In genomic region chr10:133400624-133401424, GRCh38 we compare ENCODE assay signal across 10 cellular contexts. TPM values are rescaled to one million over a fixed set of nuclear protein-coding genes. Genes with fewer than 3 reads are reported as not detected.
DNase-seq lines count a peak whose midpoint lies in the region; ATAC-seq and TF ChIP-seq lines count a peak whose summit lies in the region.
"Had no signal": no experiment of that assay in that cellular context is flagged by ENCODE, and none has a peak within 500 bp of the region (broad histone marks: within the 10 kb centered on the region; RNA-seq: fewer than 3 reads in every experiment).

No MANE protein-coding gene starts in this region.

- no peaks in the 10 kb centered on the region for H3K79me1 ChIP-seq in H9 (ENCODE audit: insufficient read depth, low read depth, low read length, poor library complexity, severe bottlenecking)

- no peaks in the 10 kb centered on the region for H3K27me3 Mint-ChIP-seq in HFFc6 (ENCODE audit: insufficient read depth)
- H3K27me3 Mint-ChIP-seq in natural killer cell treated with Interleukin-12 subunit alpha and Interleukin-12 subunit beta and Interleukin-15 and Interleukin-18, amount 100 ng/mL, for 72 hours: no peaks in the 10 kb centered on the region
- no peaks in the 10 kb centered on the region for H3K27me3 Mint-ChIP-seq in H9 (ENCODE audit: low read depth)

- H3K36me3 Mint-ChIP-seq in HFFc6 (ENCODE audit: low read depth) (peaks cover 39% of the 10 kb centered on the region), H9 (ENCODE audit: insufficient read depth in 1 of 3, low read depth in 3 of 3) (peaks cover 64 to 89% (median 87%) of the 10 kb centered on the region in 3 experiments; a peak in 6 of 7 replicates)
- peaks cover 11% of the 10 kb centered on the region for H3K36me3 Mint-ChIP-seq in natural killer cell treated with Interleukin-12 subunit alpha and Interleukin-12 subunit beta and Interleukin-15 and Interleukin-18, amount 100 ng/mL, for 72 hours

- H2AK5ac ChIP-seq in H9 (ENCODE audit: insufficient read length, low read length): no peak overlapping the region

- H3K27ac ChIP-seq in Panc1 (ENCODE audit: low read length) (no peak overlapping the region), H9 (ENCODE audit: insufficient read length, low read depth, low read length) (no peak overlapping the region)

- CTCF ChIA-PET in Panc1 (lab: Charles Lee): no interaction called here

- no peak overlapping the region for H2BK12ac ChIP-seq in H9 (ENCODE audit: insufficient read length, low read depth, low read length)

- TSS peak; percentile 27 for BruUV-seq in Panc1 (replicated peaks; lab: Mats Ljungman, UMichigan)

- no peak overlapping the region for H3K56ac ChIP-seq in H9 (ENCODE audit: insufficient read length, low read depth, low read length)

- H3K18ac ChIP-seq in H9 (ENCODE audit: insufficient read length, low read depth, low read length): no peak overlapping the region

- peak; percentile 75 for ATAC-seq in GM18870 (IDR thresholded peaks at IDR 0.05; ENCODE audit: unreplicated experiment)
- ATAC-seq in Panc1: no peak; the same call in 1 of the 2 replicates
- peak; percentile 87 to 90 for ATAC-seq in natural killer cell treated with Interleukin-12 subunit alpha and Interleukin-12 subunit beta and Interleukin-15 and Interleukin-18, amount 100 ng/mL, for 72 hours

- H3K4me1 ChIP-seq in Panc1 (ENCODE audit: control insufficient read depth, insufficient read depth, low read length) (no peaks in the 10 kb centered on the region; the same call in 1 of the 2 replicates), H9 (ENCODE audit: insufficient read depth, low read length) (no peaks in the 10 kb centered on the region)

- H2BK15ac ChIP-seq in H9 (ENCODE audit: low read depth, low read length): no peak overlapping the region

- H4K20me1 ChIP-seq in H9 (ENCODE audit: control insufficient read depth, insufficient read depth, insufficient read length): no peaks in the 10 kb centered on the region

- no peak overlapping the region for H2BK20ac ChIP-seq in H9 (ENCODE audit: low read depth, low read length, poor library complexity, severe bottlenecking)

- H4K5ac ChIP-seq in H9 (ENCODE audit: insufficient read length, low read depth, low read length): no peak overlapping the region

- H3K23ac ChIP-seq in H9 (ENCODE audit: insufficient read length, low read depth, low read length): no peak overlapping the region

- DNase-seq in HFFc6 (no peak), Panc1 (ENCODE audit: low read depth, low spot score) (no peak), NCI-H1092 treated with DMSO at 0.1 percent for 48 hours (lab: John Stamatoyannopoulos, UW) (no peak), H9 (no peak), dermis blood vessel endothelial cell (no peak), MV-4-11 (lab: John Stamatoyannopoulos, UW) (no peak)
- no peak for DNase-seq in natural killer cell treated with Interleukin-12 subunit alpha and Interleukin-12 subunit beta and Interleukin-15 and Interleukin-18, amount 100 ng/mL, for 72 hours (ENCODE audit: low spot score)
- DNase-seq: activated naive CD4-positive, alpha-beta T cell treated with Interleukin-2 at 50 U/mL for 16 hours had no signal

- POLR2A ChIA-PET in Panc1 (lab: Charles Lee): no interaction called here

- H3K4me2 ChIP-seq in H9 (ENCODE audit: insufficient read depth, insufficient read length, low read length): no peak overlapping the region

- H3K9me3 ChIP-seq in Panc1 (ENCODE audit: control insufficient read depth, insufficient read depth, low read depth, low read length) (no peaks in the 10 kb centered on the region), H9 (ENCODE audit: control insufficient read depth, low read depth, low read length) (no peaks in the 10 kb centered on the region)

- no peak overlapping the region for H3T11ph ChIP-seq in H9 (ENCODE audit: low read length)

- H3K27ac Mint-ChIP-seq in HFFc6: peak overlapping the region; percentile 38; the same call in 1 of the 2 replicates
- peak overlapping the region; percentile 79 to 94 for H3K27ac Mint-ChIP-seq in natural killer cell treated with Interleukin-12 subunit alpha and Interleukin-12 subunit beta and Interleukin-15 and Interleukin-18, amount 100 ng/mL, for 72 hours
- 0 out of 7 replicates have a peak overlapping the region, but pooled peaks of 1 of the 3 experiments have one; percentile 46 for H3K27ac Mint-ChIP-seq in H9

- TF ChIP-seq CTCF in HFFc6 (IDR thresholded peaks at IDR 0.05) (no peak), Panc1 (IDR thresholded peaks at IDR 0.05) (no peak), H9 (conservative IDR thresholded peaks at IDR 0.05) (no peak)

- no peak overlapping the region for H3K4ac ChIP-seq in H9 (ENCODE audit: low read depth, low read length)

- no peaks in the 10 kb centered on the region for H3K23me2 ChIP-seq in H9 (ENCODE audit: insufficient read length, low read depth, low read length, poor library complexity, severe bottlenecking)

- H3K27me3 ChIP-seq in Panc1 (ENCODE audit: control insufficient read depth, insufficient read depth, low read length) (no peaks in the 10 kb centered on the region), H9 (ENCODE audit: insufficient read depth, low read length) (no peaks in the 10 kb centered on the region)

- no peak overlapping the region for H2BK5ac ChIP-seq in H9 (ENCODE audit: insufficient read length, low read length)

- no peak overlapping the region for H3K9ac ChIP-seq in H9 (ENCODE audit: extremely low read depth, insufficient read length, low read length)

- peaks cover 7% of the 10 kb centered on the region; the same call in 1 of the 2 replicates for H3K36me3 ChIP-seq in Panc1 (ENCODE audit: control insufficient read depth, insufficient read depth, low read length)

- H3K79me2 ChIP-seq in H9 (ENCODE audit: insufficient read depth, low read length): peaks cover 1% of the 10 kb centered on the region; the same call in 1 of the 2 replicates

- no peak overlapping the region for H4K91ac ChIP-seq in H9 (ENCODE audit: insufficient read length, low read depth, low read length)

- no CpG with 5 or more reads among the region's 10 CpGs for WGBS in H9 (ENCODE audit: extremely low coverage, insufficient read length, low lambda C conversion rate)

- H3K4me3 Mint-ChIP-seq in HFFc6: no peak overlapping the region
- peak overlapping the region; percentile 74 for H3K4me3 Mint-ChIP-seq in natural killer cell treated with Interleukin-12 subunit alpha and Interleukin-12 subunit beta and Interleukin-15 and Interleukin-18, amount 100 ng/mL, for 72 hours
- H3K4me3 Mint-ChIP-seq in H9: no peak overlapping the region

- H3K9me3 Mint-ChIP-seq in HFFc6 (no peaks in the 10 kb centered on the region), H9 (no peaks in the 10 kb centered on the region)
- no peaks in the 10 kb centered on the region for H3K9me3 Mint-ChIP-seq in natural killer cell treated with Interleukin-12 subunit alpha and Interleukin-12 subunit beta and Interleukin-15 and Interleukin-18, amount 100 ng/mL, for 72 hours

- no peak overlapping the region for H3K4me3 ChIP-seq in Panc1 (ENCODE audit: low read depth in 2 of 2, low read length in 2 of 2)

- intact Hi-C loops in Panc1 (cut with micrococcal nuclease; ENCODE audit: unreplicated experiment): no loop called here

- in situ Hi-C loops in Panc1 (cut with HindIII; ENCODE audit: low pct_unique_long_range_greater_than_20kb, low sequenced_read_pairs): no loop called here

- H3K4me1 Mint-ChIP-seq in HFFc6 (ENCODE audit: low read depth) (peaks cover 25% of the 10 kb centered on the region), H9 (no peaks in the 10 kb centered on the region)
- H3K4me1 Mint-ChIP-seq in natural killer cell treated with Interleukin-12 subunit alpha and Interleukin-12 subunit beta and Interleukin-15 and Interleukin-18, amount 100 ng/mL, for 72 hours (ENCODE audit: low read depth in 2 of 2): peaks cover 35 to 36% of the 10 kb centered on the region in 2 donors

- H3K14ac ChIP-seq in H9 (ENCODE audit: insufficient read depth, low read length): no peak overlapping the region

- no peak overlapping the region for H2AFZ ChIP-seq in H9 (ENCODE audit: low read length)

- H2BK120ac ChIP-seq in H9 (ENCODE audit: low read depth, low read length, poor library complexity, severe bottlenecking): no peak overlapping the region

- no peak overlapping the region for H4K8ac ChIP-seq in H9 (replicated peaks; ENCODE audit: insufficient read length, low read depth, low read length)

RNA-seq across cellular contexts. Expression of gene MTG1, which starts 6.9 kb away (rescaled TPM):
- 10 to 100 TPM; 23.7 to 33.0 (median 26.6) TPM for total RNA-seq in HFFc6 (2021; fragmentation: NEBNext Ultra II Directional; extraction: Animal tissue kit (Norgen Biotek cat#: 25700))
- 96.4 TPM for total RNA-seq in Panc1 (2021; ENCODE audit: unreplicated experiment)
- polyA plus RNA-seq in Panc1 (2012; ENCODE audit: insufficient read length): 98.2 TPM
- 100 to 1,000 TPM in 1 of 2 donors, 10 to 100 TPM in 1; 44.2 to 105 TPM for total RNA-seq in natural killer cell treated with Interleukin-12 subunit alpha and Interleukin-12 subunit beta and Interleukin-15 and Interleukin-18, amount 100 ng/mL, for 72 hours
- total RNA-seq in H9 (2021): 61.4 and 65.3 TPM in 2 replicates
- total RNA-seq in dermis blood vessel endothelial cell: 42.0 and 43.2 TPM in 2 replicates

RNA-seq across cellular contexts. Expression of gene PAOX, which starts 21.8 kb away (rescaled TPM):
- total RNA-seq in HFFc6 (2021; fragmentation: NEBNext Ultra II Directional; extraction: Animal tissue kit (Norgen Biotek cat#: 25700)): 1 to 10 TPM; 2.4 to 4.9 (median 3.6) TPM
- 9.3 TPM for total RNA-seq in Panc1 (2021; ENCODE audit: unreplicated experiment)
- polyA plus RNA-seq in Panc1 (2012; ENCODE audit: insufficient read length): 11.0 TPM
- total RNA-seq in natural killer cell treated with Interleukin-12 subunit alpha and Interleukin-12 subunit beta and Interleukin-15 and Interleukin-18, amount 100 ng/mL, for 72 hours: 1 to 10 TPM; 2.0 to 2.1 TPM
- 5.3 and 5.6 TPM in 2 replicates for total RNA-seq in H9 (2021)
- total RNA-seq in dermis blood vessel endothelial cell: 5.7 and 17.7 TPM in 2 replicates

RNA-seq across cellular contexts. Expression of gene SPRN, which starts 23.6 kb away (rescaled TPM):
- 1 to 10 TPM in 2 of 6 experiments, under 1 TPM in 4; 0.31 to 2.9 (median 0.40) TPM for total RNA-seq in HFFc6 (2021; fragmentation: NEBNext Ultra II Directional; extraction: Animal tissue kit (Norgen Biotek cat#: 25700))
- 0.64 TPM for total RNA-seq in Panc1 (2021; ENCODE audit: unreplicated experiment)
- polyA plus RNA-seq in Panc1 (2012; ENCODE audit: insufficient read length): 7.3 TPM
- total RNA-seq in natural killer cell treated with Interleukin-12 subunit alpha and Interleukin-12 subunit beta and Interleukin-15 and Interleukin-18, amount 100 ng/mL, for 72 hours: not detected
- total RNA-seq in H9 (2021): 0.42 TPM in 2 replicates
- total RNA-seq in dermis blood vessel endothelial cell: under 0.01 TPM in 1 of 2 replicates, not detected in the other
- total RNA-seq: NCI-H460 had no signal

RNA-seq across cellular contexts. Expression of gene ECHS1, which starts 27.7 kb away (rescaled TPM):
- total RNA-seq in HFFc6 (2021; fragmentation: NEBNext Ultra II Directional; extraction: Animal tissue kit (Norgen Biotek cat#: 25700)): 100 to 1,000 TPM; 105 to 137 (median 114) TPM
- total RNA-seq in Panc1 (2021; ENCODE audit: unreplicated experiment) (165 TPM), H9 (2021) (94.1 and 100 TPM in 2 replicates), dermis blood vessel endothelial cell (91.0 and 95.4 TPM in 2 replicates)
- 226 TPM for polyA plus RNA-seq in Panc1 (2012; ENCODE audit: insufficient read length)
- total RNA-seq in natural killer cell treated with Interleukin-12 subunit alpha and Interleukin-12 subunit beta and Interleukin-15 and Interleukin-18, amount 100 ng/mL, for 72 hours: 10 to 100 TPM; 44.5 to 52.7 TPM

RNA-seq across cellular contexts. Expression of gene FUOM, which starts 43.0 kb away (rescaled TPM):
- total RNA-seq in HFFc6 (2021; fragmentation: NEBNext Ultra II Directional; extraction: Animal tissue kit (Norgen Biotek cat#: 25700)): 1 to 10 TPM in 5 of 6 experiments, under 1 TPM in 1; 0.55 to 8.9 (median 7.8) TPM
- total RNA-seq in Panc1 (2021; ENCODE audit: unreplicated experiment): 39.6 TPM
- 43.2 TPM for polyA plus RNA-seq in Panc1 (2012; ENCODE audit: insufficient read length)
- total RNA-seq in natural killer cell treated with Interleukin-12 subunit alpha and Interleukin-12 subunit beta and Interleukin-15 and Interleukin-18, amount 100 ng/mL, for 72 hours: 10 to 100 TPM; 11.5 to 11.8 TPM
- 39.6 and 41.8 TPM in 2 replicates for total RNA-seq in H9 (2021)
- total RNA-seq in dermis blood vessel endothelial cell: 11.2 and 24.8 TPM in 2 replicates
